1 cellular context compared by ENCODE assay signal in genomic region chr17:45584092-45585036, GRCh38.
TF ChIP-seq lines count a peak whose summit lies in the region.

No MANE protein-coding gene starts in this region.

TF ChIP-seq in HEK293, 187 proteins besides CTCF, POLR2A, EP300 and RAD21 (continued from another document and continues in another):
- TF ChIP-seq ZNF18 (tag by site-specific recombination; IDR thresholded peaks at IDR 0.05): no peak
- TF ChIP-seq ZNF544 (tag by site-specific recombination; IDR thresholded peaks at IDR 0.05): no peak
- TF ChIP-seq ZNF510 (tag by site-specific recombination; IDR thresholded peaks at IDR 0.05; ENCODE audit: insufficient replicate concordance): peak; percentile 15
- peak; percentile 89 for TF ChIP-seq ZNF501 (tag by site-specific recombination; IDR thresholded peaks at IDR 0.05)
- peak; percentile 87 for TF ChIP-seq ZBTB20 (tag by site-specific recombination; IDR thresholded peaks at IDR 0.05)
- TF ChIP-seq HOXC10 (CRISPR knock-in tag; IDR thresholded peaks at IDR 0.05): no peak
- TF ChIP-seq ZNF585B (tag by site-specific recombination; IDR thresholded peaks at IDR 0.05): 0 out of 2 replicates have a peak, but pooled peaks have one; percentile 13
- peak; percentile 48; the same call in 1 of the 2 replicates for TF ChIP-seq ZNF324 (tag by site-specific recombination; IDR thresholded peaks at IDR 0.05)
- peak; percentile 80 for TF ChIP-seq GLIS2 (tag by site-specific recombination; IDR thresholded peaks at IDR 0.05)
- peak; percentile 54 for TF ChIP-seq ZNF660 (tag by site-specific recombination; IDR thresholded peaks at IDR 0.05)
- TF ChIP-seq ZBTB10 (tag by site-specific recombination; IDR thresholded peaks at IDR 0.05): no peak
- peak; percentile 90 for TF ChIP-seq ZNF600 (tag by site-specific recombination; IDR thresholded peaks at IDR 0.05)
- TF ChIP-seq REPIN1 (tag by site-specific recombination; IDR thresholded peaks at IDR 0.05; ENCODE audit: low read depth): 0 out of 2 replicates have a peak, but pooled peaks have one; percentile 21
- TF ChIP-seq GFI1B (tag by site-specific recombination; IDR thresholded peaks at IDR 0.05): no peak
- TF ChIP-seq GLI4 (tag by site-specific recombination; IDR thresholded peaks at IDR 0.05): 0 out of 2 replicates have a peak, but pooled peaks have one; percentile 60
- TF ChIP-seq HIC1 (tag by site-specific recombination; IDR thresholded peaks at IDR 0.05): peak; percentile 89
- peak; percentile 48; the same call in 1 of the 2 replicates for TF ChIP-seq ZSCAN5A (tag by site-specific recombination; IDR thresholded peaks at IDR 0.05)
- peak; percentile 17; the same call in 1 of the 2 replicates for TF ChIP-seq ZNF777 (tag by site-specific recombination; IDR thresholded peaks at IDR 0.05; ENCODE audit: borderline replicate concordance)
- TF ChIP-seq SCRT1 (tag by site-specific recombination; IDR thresholded peaks at IDR 0.05; ENCODE audit: borderline replicate concordance): no peak
- no peak for TF ChIP-seq BCL6B (tag by site-specific recombination; IDR thresholded peaks at IDR 0.05)
- 0 out of 2 replicates have a peak, but pooled peaks have one; percentile 15 for TF ChIP-seq ZNF292 (tag by site-specific recombination; IDR thresholded peaks at IDR 0.05; ENCODE audit: borderline replicate concordance, low read depth)
- no peak for TF ChIP-seq HOXA7 (CRISPR knock-in tag; IDR thresholded peaks at IDR 0.05; ENCODE audit: borderline replicate concordance)
- peak; percentile 89 for TF ChIP-seq ZNF366 (tag by site-specific recombination; conservative IDR thresholded peaks at IDR 0.05)
- no peak for TF ChIP-seq ZNF19 (tag by site-specific recombination; IDR thresholded peaks at IDR 0.05; ENCODE audit: low read depth)
- peak; percentile 70 for TF ChIP-seq YY2 (tag by site-specific recombination; IDR thresholded peaks at IDR 0.05)
- no peak for TF ChIP-seq ZNF830 (tag by site-specific recombination; IDR thresholded peaks at IDR 0.05; ENCODE audit: low read depth)
- TF ChIP-seq ZNF596 (tag by site-specific recombination; IDR thresholded peaks at IDR 0.05): peak; percentile 61
- TF ChIP-seq ZFP69B (tag by site-specific recombination; IDR thresholded peaks at IDR 0.05): peak; percentile 62; the same call in 1 of the 2 replicates
- TF ChIP-seq OSR2 (tag by site-specific recombination; IDR thresholded peaks at IDR 0.05): peak; percentile 83
- TF ChIP-seq ZNF335 (tag by site-specific recombination; conservative IDR thresholded peaks at IDR 0.05): peak; percentile 64
- 0 out of 2 replicates have a peak, but pooled peaks have one; percentile 92 for TF ChIP-seq ZNF391 (tag by site-specific recombination; IDR thresholded peaks at IDR 0.05; ENCODE audit: borderline replicate concordance, low read depth)
- peak; percentile 85 for TF ChIP-seq ZNF10 (tag by site-specific recombination; IDR thresholded peaks at IDR 0.05)
- TF ChIP-seq ZNF610 (tag by site-specific recombination; IDR thresholded peaks at IDR 0.05; ENCODE audit: borderline replicate concordance): no peak
- no peak for TF ChIP-seq ZNF37A (tag by site-specific recombination; IDR thresholded peaks at IDR 0.05)
- TF ChIP-seq ZNF26 (tag by site-specific recombination; IDR thresholded peaks at IDR 0.05): no peak
- peak; percentile 87; the same call in 1 of the 2 replicates for TF ChIP-seq ZNF837 (tag by site-specific recombination; IDR thresholded peaks at IDR 0.05)
- TF ChIP-seq ZFHX2 (tag by site-specific recombination; conservative IDR thresholded peaks at IDR 0.05): peak; percentile 83
- peak; percentile 97 for TF ChIP-seq KLF8 (tag by site-specific recombination; IDR thresholded peaks at IDR 0.05)
- peak; percentile 71; the same call in 1 of the 2 replicates for TF ChIP-seq KLF9 (tag by site-specific recombination; IDR thresholded peaks at IDR 0.05; ENCODE audit: low read depth)
- peak; percentile 55 for TF ChIP-seq SP2 (tag by site-specific recombination; IDR thresholded peaks at IDR 0.05)
- TF ChIP-seq KLF16 (tag by site-specific recombination; IDR thresholded peaks at IDR 0.05): peak; percentile 87
- no peak for TF ChIP-seq GLI2 (tag by site-specific recombination; IDR thresholded peaks at IDR 0.05; ENCODE audit: borderline replicate concordance, low read depth)
- TF ChIP-seq KLF7 (tag by site-specific recombination; IDR thresholded peaks at IDR 0.05; ENCODE audit: borderline replicate concordance): peak; percentile 27; the same call in 1 of the 2 replicates
- TF ChIP-seq MYNN (tag by site-specific recombination; IDR thresholded peaks at IDR 0.05; ENCODE audit: borderline replicate concordance): peak; percentile 63; the same call in 1 of the 2 replicates
- no peak for TF ChIP-seq ZNF202 (tag by site-specific recombination; IDR thresholded peaks at IDR 0.05; ENCODE audit: borderline replicate concordance)
- TF ChIP-seq ZIC2 (tag by site-specific recombination; IDR thresholded peaks at IDR 0.05): no peak
- TF ChIP-seq IKZF3 (tag by site-specific recombination; IDR thresholded peaks at IDR 0.05): peak; percentile 33; the same call in 1 of the 2 replicates
- peak; percentile 93 for TF ChIP-seq PATZ1 (tag by site-specific recombination; IDR thresholded peaks at IDR 0.05)
- peak; percentile 67; the same call in 1 of the 2 replicates for TF ChIP-seq KLF1 (tag by site-specific recombination; IDR thresholded peaks at IDR 0.05)
- no peak for TF ChIP-seq ZNF416 (tag by site-specific recombination; IDR thresholded peaks at IDR 0.05)
- TF ChIP-seq ZNF311 (tag by site-specific recombination; IDR thresholded peaks at IDR 0.05; ENCODE audit: borderline replicate concordance): no peak
- TF ChIP-seq ZNF785 (tag by site-specific recombination; IDR thresholded peaks at IDR 0.05): peak; percentile 44; the same call in 1 of the 2 replicates
